16 cellular contexts compared by ENCODE assay signal in genomic region chr10:13820591-13821377, GRCh38.
DNase-seq lines count a peak whose midpoint lies in the region; ATAC-seq, FAIRE-seq and TF ChIP-seq lines count a peak whose summit lies in the region.
"Had no signal": no experiment of that assay in that cellular context is flagged by ENCODE, and none has a peak within 500 bp of the region (broad histone marks: within the 10 kb centered on the region; RNA-seq: fewer than 3 reads in every experiment).

No MANE protein-coding gene starts in this region.

- no peak for TF ChIP-seq POLR2A in A549 (IDR thresholded peaks at IDR 0.05; ENCODE audit: low read length)

- peak overlapping the region; percentile 14 to 56 for H3K27ac Mint-ChIP-seq in effector memory CD8-positive, alpha-beta T cell
- H3K27ac Mint-ChIP-seq in memory B cell: no peak overlapping the region
- H3K27ac Mint-ChIP-seq: activated naive CD4-positive, alpha-beta T cell treated with anti-CD3 and anti-CD28 coated beads for 36 hours had no signal

- H3K4me3 Mint-ChIP-seq in effector memory CD8-positive, alpha-beta T cell: no peak overlapping the region
- H3K4me3 Mint-ChIP-seq in memory B cell: no peak overlapping the region
- H3K4me3 Mint-ChIP-seq: activated naive CD4-positive, alpha-beta T cell treated with anti-CD3 and anti-CD28 coated beads for 36 hours had no signal

- no peaks in the 10 kb centered on the region for H3K9me3 ChIP-seq in A549
- H3K9me3 ChIP-seq in HUES48 (ENCODE audit: control insufficient read depth, insufficient read depth, low read length): peaks cover 4% of the 10 kb centered on the region; the same call in 1 of the 2 replicates

- DNase-seq in A549 (ENCODE audit: low read depth in 1 of 2, low spot score in 1 of 2): no peak
- DNase-seq in effector memory CD8-positive, alpha-beta T cell: no peak
- no peak for DNase-seq in memory B cell (ENCODE audit: low spot score in 2 of 2)
- DNase-seq in NCI-H1105 treated with DMSO at 0.1 percent for 48 hours (lab: John Stamatoyannopoulos, UW): no peak
- DNase-seq in HuH-7 (ENCODE audit: low spot score): no peak
- DNase-seq in G401 (ENCODE audit: low spot score): no peak
- DNase-seq: DND-41, left colon, NCI-H1048, NCI-H748 treated with DMSO at 0.1 percent for 48 hours had no signal

- TF ChIP-seq EP300 in A549 (IDR thresholded peaks at IDR 0.05): no peak

- in situ Hi-C loops in G401 (cut with HindIII; ENCODE audit: low sequenced_read_pairs): no loop called here

- H3K4me1 ChIP-seq in A549 (no peaks in the 10 kb centered on the region), HUES48 (ENCODE audit: control insufficient read depth, insufficient read depth, low read length) (peaks cover 34% of the 10 kb centered on the region)
- H3K4me1 ChIP-seq: parathyroid adenoma had no signal

- TF ChIP-seq CTCF in A549 (IDR thresholded peaks at IDR 0.05): no peak

- H3K36me3 Mint-ChIP-seq in effector memory CD8-positive, alpha-beta T cell (ENCODE audit: insufficient read depth): no peaks in the 10 kb centered on the region
- H3K36me3 Mint-ChIP-seq in memory B cell: peaks cover 2% of the 10 kb centered on the region

- peaks cover 4 to 8% of the 10 kb centered on the region in 2 donors for H3K4me1 Mint-ChIP-seq in effector memory CD8-positive, alpha-beta T cell (ENCODE audit: low read depth in 2 of 2)
- peaks cover 12% of the 10 kb centered on the region for H3K4me1 Mint-ChIP-seq in memory B cell

- H3K9ac ChIP-seq in HUES48 (ENCODE audit: low read depth, low read length): no peak overlapping the region
- H3K9ac ChIP-seq: parathyroid adenoma had no signal

- H3K27me3 ChIP-seq in HUES48 (ENCODE audit: control insufficient read depth, insufficient read depth, low read length): no peaks in the 10 kb centered on the region
- H3K27me3 ChIP-seq: cardiac muscle cell had no signal

- no peak for TF ChIP-seq RAD21 in A549 (conservative IDR thresholded peaks at IDR 0.05 in 1 of 2, IDR thresholded peaks at IDR 0.05 in 1 of 2)

- H3K36me3 ChIP-seq in HUES48 (ENCODE audit: control insufficient read depth, insufficient read depth, low read length): no peaks in the 10 kb centered on the region
- H3K36me3 ChIP-seq: cardiac muscle cell had no signal

- no peaks in the 10 kb centered on the region for H3K9me3 Mint-ChIP-seq in effector memory CD8-positive, alpha-beta T cell
- H3K9me3 Mint-ChIP-seq in memory B cell: peaks cover 6% of the 10 kb centered on the region

- FAIRE-seq in A549 (lab: Jason Lieb, UNC): no peak
- FAIRE-seq: GM12891 had no signal

- WGBS in A549 (ENCODE audit: missing lambda C conversion rate): 54% methylated on average over 19 of the region's 21 CpGs

- no peak overlapping the region for H3K4me3 ChIP-seq in A549
- H3K4me3 ChIP-seq in HUES48 (ENCODE audit: low read depth, low read length): no peak overlapping the region
- H3K4me3 ChIP-seq: cardiac muscle cell had no signal

- CTCF ChIA-PET in A549 (lab: Yijun Ruan, JAX): interaction anchor here (0.8 kb wide), 1 partner anchor 9 kb away, joined by 3 read pairs; no protein-coding TSS in a partner anchor

- H3K27me3 Mint-ChIP-seq in effector memory CD8-positive, alpha-beta T cell: peaks cover 28 to 53% of the 10 kb centered on the region in 2 donors
- peaks cover 20% of the 10 kb centered on the region for H3K27me3 Mint-ChIP-seq in memory B cell

- H3K27ac ChIP-seq in A549 (no peak overlapping the region), HUES48 (ENCODE audit: low read depth, low read length) (peak overlapping the region; percentile 28)
- H3K27ac ChIP-seq: cardiac muscle cell, parathyroid adenoma had no signal

- POLR2A ChIA-PET in A549 (lab: Yijun Ruan, JAX): no interaction called here

- ATAC-seq in A549: peak; percentile 26 to 28; a peak in 3 of 6 replicates
- no peak for ATAC-seq in effector memory CD8-positive, alpha-beta T cell (replicated peaks)
- ATAC-seq in memory B cell (ENCODE audit: low read depth): peak; percentile 41
- no peak for ATAC-seq in GM19455 (IDR thresholded peaks at IDR 0.05; ENCODE audit: unreplicated experiment)
- ATAC-seq: left colon had no signal

- H3K4me2 ChIP-seq in A549: no peak overlapping the region

TF ChIP-seq in A549, 52 proteins besides CTCF, POLR2A, EP300 and RAD21:
- TF ChIP-seq BHLHE40 (IDR thresholded peaks at IDR 0.05; ENCODE audit: low read depth, low read length) (no peak), CBX2 (IDR thresholded peaks at IDR 0.05; ENCODE audit: borderline replicate concordance, low read depth) (no peak), RNF2 (IDR thresholded peaks at IDR 0.05; ENCODE audit: borderline replicate concordance, low read depth) (no peak), EHF (CRISPR knock-in tag; IDR thresholded peaks at IDR 0.05) (no peak), ELK1 (IDR thresholded peaks at IDR 0.05; ENCODE audit: low read depth, low read length) (no peak), HEYL (CRISPR knock-in tag; IDR thresholded peaks at IDR 0.05) (no peak), CBX8 (IDR thresholded peaks at IDR 0.05) (no peak), E2F6 (IDR thresholded peaks at IDR 0.05; ENCODE audit: borderline replicate concordance, low read depth) (no peak), POLR2AphosphoS2 (conservative IDR thresholded peaks at IDR 0.05; ENCODE audit: low read length) (no peak), RCOR1 (IDR thresholded peaks at IDR 0.05; ENCODE audit: low read depth, low read length) (no peak), CHD4 (IDR thresholded peaks at IDR 0.05; ENCODE audit: borderline replicate concordance) (no peak), NFE2L2 (conservative IDR thresholded peaks at IDR 0.05; ENCODE audit: low read length) (no peak), HES2 (IDR thresholded peaks at IDR 0.05) (no peak), GATA3 (IDR thresholded peaks at IDR 0.05; ENCODE audit: borderline replicate concordance) (no peak)

Comparison
In these comparisons a context has a peak if more than half of its experiments do, and no peak if none do; other contexts are left out.
1. ATAC-seq: peak in A549 (2 of 2) and memory B cell (single experiment); none in effector memory CD8-positive, alpha-beta T cell (single experiment) and GM19455 (single experiment).